ENCODE assay signal across 1 cellular context in the genomic region with DNA sequence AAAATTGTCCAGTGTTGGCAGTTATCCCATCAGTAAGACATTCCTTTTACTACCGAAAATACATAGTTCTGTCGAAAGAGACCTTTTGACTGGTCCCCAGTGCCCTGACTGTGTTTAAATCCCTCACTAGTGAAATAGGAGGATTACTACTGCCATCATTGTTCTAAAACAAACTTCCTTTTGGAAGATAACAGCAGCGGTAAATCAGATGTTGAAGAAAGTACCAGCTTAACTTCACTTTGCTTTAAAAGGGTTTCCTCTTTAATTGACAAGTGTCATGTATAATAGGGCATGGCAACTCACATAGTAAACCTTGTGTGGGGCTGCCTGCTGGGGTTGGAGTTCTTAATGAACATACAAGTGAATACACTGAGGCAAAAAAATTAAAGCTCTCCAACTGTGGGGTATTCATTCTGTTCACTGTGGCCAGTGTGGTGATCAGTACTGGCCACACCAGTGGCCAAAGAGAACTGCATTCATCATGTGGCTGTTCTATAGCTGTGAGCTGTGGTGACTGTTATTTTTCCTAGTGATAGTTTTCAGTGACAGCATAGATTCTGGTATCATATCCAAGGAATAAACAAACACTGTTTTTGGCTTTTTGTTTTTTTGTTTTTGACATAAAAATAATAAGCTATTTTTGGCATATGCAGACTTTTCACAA.
TF ChIP-seq lines count a peak whose summit lies in the region.

No MANE protein-coding gene starts in this region.

TF ChIP-seq in IMR-90, 13 proteins besides CTCF, POLR2A, EP300 and RAD21:
- TF ChIP-seq SMC3 (IDR thresholded peaks at IDR 0.05; ENCODE audit: low read depth, low read length) (no peak), FOS (IDR thresholded peaks at IDR 0.05; ENCODE audit: low read depth, low read length) (no peak)
- TF ChIP-seq, protein P1, sequence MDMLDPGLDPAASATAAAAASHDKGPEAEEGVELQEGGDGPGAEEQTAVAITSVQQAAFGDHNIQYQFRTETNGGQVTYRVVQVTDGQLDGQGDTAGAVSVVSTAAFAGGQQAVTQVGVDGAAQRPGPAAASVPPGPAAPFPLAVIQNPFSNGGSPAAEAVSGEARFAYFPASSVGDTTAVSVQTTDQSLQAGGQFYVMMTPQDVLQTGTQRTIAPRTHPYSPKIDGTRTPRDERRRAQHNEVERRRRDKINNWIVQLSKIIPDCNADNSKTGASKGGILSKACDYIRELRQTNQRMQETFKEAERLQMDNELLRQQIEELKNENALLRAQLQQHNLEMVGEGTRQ (IDR thresholded peaks at IDR 0.05; ENCODE audit: low read depth, low read length) = no peak
